8 cellular contexts compared by ENCODE assay signal in the genomic region with DNA sequence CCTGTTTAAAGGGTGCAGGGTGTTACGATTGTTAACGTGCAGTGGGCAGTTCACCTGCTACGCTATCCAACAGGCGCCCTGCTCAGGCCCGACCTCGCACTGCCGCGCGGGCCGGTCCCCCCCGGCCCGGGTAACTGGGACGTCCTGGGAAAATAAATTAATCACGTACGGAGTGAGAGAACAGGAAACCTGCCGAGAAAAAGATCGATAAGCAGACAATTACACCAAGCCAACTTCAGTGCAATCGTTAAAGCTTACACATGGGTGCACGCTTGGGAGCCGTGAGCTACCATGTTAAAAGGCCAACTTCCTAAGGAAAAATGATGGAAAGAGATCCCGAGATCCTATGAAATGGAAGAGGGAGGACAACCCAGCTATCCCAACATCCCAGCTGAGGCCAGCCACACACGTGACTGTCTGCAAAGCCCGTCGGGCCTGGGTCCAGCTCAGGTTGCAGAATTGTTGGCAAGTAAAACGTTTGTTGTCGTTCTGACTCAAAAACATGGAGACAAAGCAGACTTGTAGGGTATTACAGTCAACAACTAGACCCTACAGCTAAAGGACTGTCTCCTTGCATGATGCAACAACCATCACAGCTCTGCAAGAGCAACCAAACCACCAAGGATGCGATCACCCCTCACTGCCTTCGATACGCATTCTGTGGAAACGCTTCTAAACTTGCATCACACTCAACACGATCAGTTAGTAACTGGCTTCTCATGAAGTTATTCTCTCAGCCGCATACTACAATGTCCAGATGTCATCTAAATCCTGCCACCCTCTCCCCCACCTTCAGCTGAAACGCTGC. TPM values are rescaled to one million over a fixed set of nuclear protein-coding genes. Genes with fewer than 3 reads are reported as not detected.
DNase-seq lines count a peak whose midpoint lies in the region; ATAC-seq and TF ChIP-seq lines count a peak whose summit lies in the region.

No MANE protein-coding gene starts in this region.

- no peaks in the 10 kb centered on the region for H3K36me3 ChIP-seq in skeletal muscle tissue (ENCODE audit: control insufficient read depth in 3 of 3, insufficient read depth in 3 of 3, low read length in 3 of 3)

- no peak for DNase-seq in stimulated activated naive CD8-positive, alpha-beta T cell treated with anti-CD3 and anti-CD28 coated beads, Interleukin-15, Interleukin-2, amounts not matched to agents 100 U/mL and 50 U/mL, for 24 hours
- DNase-seq in foreskin fibroblast: peak in 1 of 2 donors; percentile 7
- DNase-seq in DMS114 treated with DMSO at 0.1 percent for 48 hours (lab: John Stamatoyannopoulos, UW; ENCODE audit: unreplicated experiment): no peak
- no peak for DNase-seq in activated CD4-positive, alpha-beta T cell treated with anti-CD3 and anti-CD28 coated beads, Interleukin-2, amount 50 U/mL, for 4 hours

- H3K9me3 Mint-ChIP-seq in stimulated activated naive CD8-positive, alpha-beta T cell treated with anti-CD3 and anti-CD28 coated beads, Interleukin-15, Interleukin-2, amounts not matched to agents 100 ng/mL and 50 ng/mL, for 24 hours: no peaks in the 10 kb centered on the region
- peaks cover 4% of the 10 kb centered on the region for H3K9me3 Mint-ChIP-seq in T-helper 1 cell treated with Interleukin-12 subunit alpha and Interleukin-12 subunit beta and Interleukin-4 antibody, amounts not matched to agents 30 μg/mL and 1 μg/mL, for 36 hours

- peaks cover 35% of the 10 kb centered on the region for H3K4me1 Mint-ChIP-seq in stimulated activated naive CD8-positive, alpha-beta T cell treated with anti-CD3 and anti-CD28 coated beads, Interleukin-15, Interleukin-2, amounts not matched to agents 100 ng/mL and 50 ng/mL, for 24 hours (ENCODE audit: low read depth)
- H3K4me1 Mint-ChIP-seq in T-helper 1 cell treated with Interleukin-12 subunit alpha and Interleukin-12 subunit beta and Interleukin-4 antibody, amounts not matched to agents 30 μg/mL and 1 μg/mL, for 36 hours (ENCODE audit: low read depth): peaks cover 21% of the 10 kb centered on the region

- peaks cover 0 to 3% (median 0%) of the 10 kb centered on the region in 3 donors for H3K27me3 ChIP-seq in skeletal muscle tissue (ENCODE audit: control insufficient read depth in 3 of 3, insufficient read depth in 3 of 3, low read length in 3 of 3)

- H3K4me3 ChIP-seq in foreskin fibroblast (ENCODE audit: low read depth in 1 of 2, low read length in 2 of 2) (peak overlapping the region; percentile 88 to 89), skeletal muscle tissue (ENCODE audit: low read length in 3 of 3) (peak overlapping the region; percentile 78 to 94 (median 90))

- peaks cover 4% of the 10 kb centered on the region for H3K27me3 Mint-ChIP-seq in stimulated activated naive CD8-positive, alpha-beta T cell treated with anti-CD3 and anti-CD28 coated beads, Interleukin-15, Interleukin-2, amounts not matched to agents 100 ng/mL and 50 ng/mL, for 24 hours
- H3K27me3 Mint-ChIP-seq in T-helper 1 cell treated with Interleukin-12 subunit alpha and Interleukin-12 subunit beta and Interleukin-4 antibody, amounts not matched to agents 30 μg/mL and 1 μg/mL, for 36 hours (ENCODE audit: low read depth): no peaks in the 10 kb centered on the region

- H3K27ac Mint-ChIP-seq in stimulated activated naive CD8-positive, alpha-beta T cell treated with anti-CD3 and anti-CD28 coated beads, Interleukin-15, Interleukin-2, amounts not matched to agents 100 ng/mL and 50 ng/mL, for 24 hours: peak overlapping the region; percentile 96
- H3K27ac Mint-ChIP-seq in T-helper 1 cell treated with Interleukin-12 subunit alpha and Interleukin-12 subunit beta and Interleukin-4 antibody, amounts not matched to agents 30 μg/mL and 1 μg/mL, for 36 hours: peak overlapping the region; percentile 90

- no peaks in the 10 kb centered on the region for H3K9me3 ChIP-seq in skeletal muscle tissue (ENCODE audit: control insufficient read depth in 3 of 3, low read length in 3 of 3)

- peak overlapping the region; percentile 92 for H3K27ac ChIP-seq in skeletal muscle tissue (ENCODE audit: low read depth, low read length)

- peaks cover 3% of the 10 kb centered on the region for H3K36me3 Mint-ChIP-seq in stimulated activated naive CD8-positive, alpha-beta T cell treated with anti-CD3 and anti-CD28 coated beads, Interleukin-15, Interleukin-2, amounts not matched to agents 100 ng/mL and 50 ng/mL, for 24 hours (ENCODE audit: low read depth)
- H3K36me3 Mint-ChIP-seq in T-helper 1 cell treated with Interleukin-12 subunit alpha and Interleukin-12 subunit beta and Interleukin-4 antibody, amounts not matched to agents 30 μg/mL and 1 μg/mL, for 36 hours (ENCODE audit: low read depth): peaks cover 2% of the 10 kb centered on the region

- peaks cover 15 to 17% (median 16%) of the 10 kb centered on the region in 3 donors for H3K4me1 ChIP-seq in skeletal muscle tissue (ENCODE audit: control insufficient read depth in 3 of 3, insufficient read depth in 3 of 3, low read length in 3 of 3)

- peak overlapping the region; percentile 95 for H3K4me3 Mint-ChIP-seq in stimulated activated naive CD8-positive, alpha-beta T cell treated with anti-CD3 and anti-CD28 coated beads, Interleukin-15, Interleukin-2, amounts not matched to agents 100 ng/mL and 50 ng/mL, for 24 hours
- peak overlapping the region; percentile 96 for H3K4me3 Mint-ChIP-seq in T-helper 1 cell treated with Interleukin-12 subunit alpha and Interleukin-12 subunit beta and Interleukin-4 antibody, amounts not matched to agents 30 μg/mL and 1 μg/mL, for 36 hours

- no peak for ATAC-seq in stimulated activated naive CD8-positive, alpha-beta T cell treated with anti-CD3 and anti-CD28 coated beads, Interleukin-15, Interleukin-2, amounts not matched to agents 100 U/mL and 50 U/mL, for 24 hours
- no peak for ATAC-seq in GM18519 (IDR thresholded peaks at IDR 0.05; ENCODE audit: low FRiP score, unreplicated experiment)

- TF ChIP-seq CTCF in foreskin fibroblast (IDR thresholded peaks at IDR 0.05; ENCODE audit: low read depth, low read length): no peak

- peak overlapping the region; percentile 87 to 97 (median 91) for H3K9ac ChIP-seq in skeletal muscle tissue (ENCODE audit: low read depth in 1 of 3, low read length in 3 of 3)

RNA-seq across cellular contexts. Expression of a gene that starts 0.7 kb away (rescaled TPM):
- total RNA-seq in skeletal muscle tissue: 17.2 TPM
